18 cellular contexts compared by ENCODE assay signal in genomic region chr2:209468796-209469325, GRCh38. TPM values are rescaled to one million over a fixed set of nuclear protein-coding genes. Genes with fewer than 3 reads are reported as not detected.
DNase-seq lines count a peak whose midpoint lies in the region; ATAC-seq and TF ChIP-seq lines count a peak whose summit lies in the region.
"Had no signal": no experiment of that assay in that cellular context is flagged by ENCODE, and none has a peak within 500 bp of the region (broad histone marks: within the 10 kb centered on the region; RNA-seq: fewer than 3 reads in every experiment).

No MANE protein-coding gene starts in this region.

- H3K36me3 Mint-ChIP-seq in HFFc6 (ENCODE audit: low read depth) = no peaks in the 10 kb centered on the region

- POLR2A ChIA-PET in BJ (lab: Charles Lee) = no interaction called here

- peaks cover 11 to 19% (median 11%) of the 10 kb centered on the region in 4 donors for H3K4me1 ChIP-seq in upper lobe of left lung
- H3K4me1 ChIP-seq: Caco-2 had no signal

- H3K4me3 Mint-ChIP-seq in HFFc6 = no peak overlapping the region
- H3K4me3 Mint-ChIP-seq: CD4-positive, alpha-beta T cell had no signal

- TF ChIP-seq EP300 in upper lobe of left lung (IDR thresholded peaks at IDR 0.05) = no peak

- H3K27ac ChIP-seq in upper lobe of left lung = no peak overlapping the region
- H3K27ac ChIP-seq: A549, C4-2B, GM23248 had no signal

- DNase-seq in BJ (ENCODE audit: low read depth) (peak; percentile 88), HFFc6 (peak; percentile 27), amniotic epithelial cell (ENCODE audit: low read depth) (peak; percentile 9), upper lobe of left lung (no peak), DMS153 treated with DMSO at 0.1 percent for 48 hours (lab: John Stamatoyannopoulos, UW; ENCODE audit: unreplicated experiment) (no peak), glomerular visceral epithelial cell (ENCODE audit: extremely low spot score) (no peak)
- DNase-seq: BE2C; Caco-2; CD4-positive, alpha-beta T cell; DMS153; DND-41; GM23248; Kasumi-1; KG1 had no signal

- peaks cover 37% of the 10 kb centered on the region for H3K4me1 Mint-ChIP-seq in HFFc6 (ENCODE audit: low read depth)

- CTCF ChIA-PET in BJ (lab: Yijun Ruan, JAX) = interaction anchor here (0.6 kb wide), 1 partner anchor 9 kb away, joined by 3 read pairs; no protein-coding TSS in a partner anchor

- no peaks in the 10 kb centered on the region; the same call in 1 of the 2 replicates for H3K9me3 Mint-ChIP-seq in HFFc6
- H3K9me3 Mint-ChIP-seq: CD4-positive, alpha-beta T cell had no signal

- no peaks in the 10 kb centered on the region for H3K27me3 Mint-ChIP-seq in HFFc6 (ENCODE audit: insufficient read depth)

- WGBS in upper lobe of left lung, 2 donors = 96 to 97% methylated on average over 2 of the region's 2 CpGs

- ATAC-seq in upper lobe of left lung (ENCODE audit: low FRiP score in 2 of 2) (no peak), GM18858 (IDR thresholded peaks at IDR 0.05; ENCODE audit: unreplicated experiment) (no peak)
- ATAC-seq: A549 had no signal

- TF ChIP-seq POLR2A in upper lobe of left lung (IDR thresholded peaks at IDR 0.05) = no peak

- no peaks in the 10 kb centered on the region for H3K9me3 ChIP-seq in upper lobe of left lung
- H3K9me3 ChIP-seq: A549, BE2C, Caco-2, HAP-1 had no signal

- no peak for TF ChIP-seq CTCF in BJ (IDR thresholded peaks at IDR 0.05; ENCODE audit: insufficient read depth, low read depth, low read length)
- TF ChIP-seq CTCF in HFFc6 (IDR thresholded peaks at IDR 0.05) = no peak
- TF ChIP-seq CTCF in upper lobe of left lung (IDR thresholded peaks at IDR 0.05) = no peak

- no peaks in the 10 kb centered on the region for H3K27me3 ChIP-seq in BJ (ENCODE audit: control insufficient read depth, insufficient read depth, low read length)
- H3K27me3 ChIP-seq in upper lobe of left lung = no peaks in the 10 kb centered on the region
- H3K27me3 ChIP-seq: BE2C had no signal

- H3K36me3 ChIP-seq in BJ (ENCODE audit: control insufficient read depth, insufficient read depth, low read length) = no peaks in the 10 kb centered on the region
- H3K36me3 ChIP-seq in upper lobe of left lung = no peaks in the 10 kb centered on the region
- H3K36me3 ChIP-seq: BE2C, HAP-1 had no signal

- no peak overlapping the region for H3K4me3 ChIP-seq in BJ (ENCODE audit: low read depth, low read length)
- H3K4me3 ChIP-seq in upper lobe of left lung = no peak overlapping the region
- H3K4me3 ChIP-seq: A549, GM23248, HAP-1 had no signal

- no peak overlapping the region; the same call in 1 of the 2 replicates for H3K27ac Mint-ChIP-seq in HFFc6
- H3K27ac Mint-ChIP-seq: CD4-positive, alpha-beta T cell had no signal

RNA-seq across cellular contexts. Expression of gene MAP2, which starts 45.0 kb away (rescaled TPM):
- polyA plus RNA-seq in BJ (2011; rRNA removed) = 3.5 and 3.7 TPM in 2 replicates
- polyA minus RNA-seq in BJ (2011; rRNA and poly(A)+ RNA removed) = 7.3 and 10.5 TPM in 2 replicates
- 1 to 10 TPM; 1.0 to 2.0 (median 1.6) TPM for total RNA-seq in HFFc6 (2021; fragmentation: NEBNext Ultra II Directional; extraction: Animal tissue kit (Norgen Biotek cat#: 25700))
- total RNA-seq in upper lobe of left lung = 100 to 1,000 TPM in 1 of 6 donors, 10 to 100 TPM in 5; 25.2 to 121 (median 58.7) TPM

Comparison
In these comparisons a context has a peak if more than half of its experiments do, and no peak if none do; other contexts are left out.
1. DNase-seq: peak in BJ (single experiment), HFFc6 (single experiment) and amniotic epithelial cell (single experiment); none in upper lobe of left lung (0 of 2), DMS153 treated with DMSO at 0.1 percent for 48 hours (single experiment) and glomerular visceral epithelial cell (single experiment).
2. RNA of gene MAP2, which starts 45.0 kb away (total RNA-seq): 25.2 to 121 TPM in upper lobe of left lung; 1.0 to 2.0 TPM in HFFc6; every median in the first group is over 4 times any median in the second.